Comparison of ENCODE assay signal across 2 cellular contexts in genomic region chr3:178086419-178086818, GRCh38.
TF ChIP-seq lines count a peak whose summit lies in the region.

No MANE protein-coding gene starts in this region.

TF ChIP-seq in GM23338, 12 proteins besides CTCF, POLR2A, EP300 and RAD21 (continued from another document):
- TF ChIP-seq ZNF462 (CRISPR knock-in tag; IDR thresholded peaks at IDR 0.05) (no peak), EZH2 (IDR thresholded peaks at IDR 0.05; ENCODE audit: low read depth, unreplicated experiment) (no peak), REST (IDR thresholded peaks at IDR 0.05; ENCODE audit: unreplicated experiment) (no peak)
TF ChIP-seq in GM23338: peak in this region for 0.

TF ChIP-seq in HepG2, 621 proteins besides CTCF, POLR2A, EP300 and RAD21 (continued from another document):
- TF ChIP-seq YEATS4 (CRISPR knock-in tag; IDR thresholded peaks at IDR 0.05; ENCODE audit: borderline replicate concordance) (no peak), HMG20B (CRISPR knock-in tag; conservative IDR thresholded peaks at IDR 0.05) (no peak), DBP (CRISPR knock-in tag; IDR thresholded peaks at IDR 0.05; ENCODE audit: not compliant biosample characterization) (no peak), RNF219 (CRISPR knock-in tag; IDR thresholded peaks at IDR 0.05) (no peak), PCBP2 (optimal IDR thresholded peaks at IDR 0.05; ENCODE audit: low read depth, low read length, poor library complexity, severe bottlenecking) (no peak), ZNF598 (CRISPR knock-in tag; IDR thresholded peaks at IDR 0.05; ENCODE audit: borderline replicate concordance) (no peak), ZNF556 (CRISPR knock-in tag; IDR thresholded peaks at IDR 0.05; ENCODE audit: borderline replicate concordance) (no peak), ZNF557 (CRISPR knock-in tag; IDR thresholded peaks at IDR 0.05) (no peak)
